1 cellular context compared by ENCODE assay signal in the genomic region with DNA sequence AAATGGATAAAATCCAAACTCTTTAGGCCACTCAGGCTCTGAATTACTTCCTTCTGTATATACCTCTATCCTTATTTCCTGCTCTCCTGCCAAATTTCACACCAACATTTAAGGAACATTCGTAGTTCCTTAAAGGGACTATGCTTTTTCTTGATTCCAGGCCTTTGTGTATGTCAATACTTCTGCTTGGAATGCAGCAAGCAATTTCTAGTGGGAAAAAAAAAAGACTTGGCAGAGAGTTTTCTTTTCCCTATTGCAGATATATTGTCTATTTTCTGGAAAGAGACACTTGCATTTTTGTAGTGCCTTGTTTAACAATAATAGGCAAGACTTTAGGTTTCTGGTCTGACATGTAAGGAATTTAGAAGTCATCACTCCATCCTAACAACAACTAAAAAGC.
TF ChIP-seq lines count a peak whose summit lies in the region.

No MANE protein-coding gene starts in this region.

TF ChIP-seq in GM23338, 12 proteins besides CTCF, POLR2A, EP300 and RAD21 (continued from another document):
- TF ChIP-seq, protein P1, sequence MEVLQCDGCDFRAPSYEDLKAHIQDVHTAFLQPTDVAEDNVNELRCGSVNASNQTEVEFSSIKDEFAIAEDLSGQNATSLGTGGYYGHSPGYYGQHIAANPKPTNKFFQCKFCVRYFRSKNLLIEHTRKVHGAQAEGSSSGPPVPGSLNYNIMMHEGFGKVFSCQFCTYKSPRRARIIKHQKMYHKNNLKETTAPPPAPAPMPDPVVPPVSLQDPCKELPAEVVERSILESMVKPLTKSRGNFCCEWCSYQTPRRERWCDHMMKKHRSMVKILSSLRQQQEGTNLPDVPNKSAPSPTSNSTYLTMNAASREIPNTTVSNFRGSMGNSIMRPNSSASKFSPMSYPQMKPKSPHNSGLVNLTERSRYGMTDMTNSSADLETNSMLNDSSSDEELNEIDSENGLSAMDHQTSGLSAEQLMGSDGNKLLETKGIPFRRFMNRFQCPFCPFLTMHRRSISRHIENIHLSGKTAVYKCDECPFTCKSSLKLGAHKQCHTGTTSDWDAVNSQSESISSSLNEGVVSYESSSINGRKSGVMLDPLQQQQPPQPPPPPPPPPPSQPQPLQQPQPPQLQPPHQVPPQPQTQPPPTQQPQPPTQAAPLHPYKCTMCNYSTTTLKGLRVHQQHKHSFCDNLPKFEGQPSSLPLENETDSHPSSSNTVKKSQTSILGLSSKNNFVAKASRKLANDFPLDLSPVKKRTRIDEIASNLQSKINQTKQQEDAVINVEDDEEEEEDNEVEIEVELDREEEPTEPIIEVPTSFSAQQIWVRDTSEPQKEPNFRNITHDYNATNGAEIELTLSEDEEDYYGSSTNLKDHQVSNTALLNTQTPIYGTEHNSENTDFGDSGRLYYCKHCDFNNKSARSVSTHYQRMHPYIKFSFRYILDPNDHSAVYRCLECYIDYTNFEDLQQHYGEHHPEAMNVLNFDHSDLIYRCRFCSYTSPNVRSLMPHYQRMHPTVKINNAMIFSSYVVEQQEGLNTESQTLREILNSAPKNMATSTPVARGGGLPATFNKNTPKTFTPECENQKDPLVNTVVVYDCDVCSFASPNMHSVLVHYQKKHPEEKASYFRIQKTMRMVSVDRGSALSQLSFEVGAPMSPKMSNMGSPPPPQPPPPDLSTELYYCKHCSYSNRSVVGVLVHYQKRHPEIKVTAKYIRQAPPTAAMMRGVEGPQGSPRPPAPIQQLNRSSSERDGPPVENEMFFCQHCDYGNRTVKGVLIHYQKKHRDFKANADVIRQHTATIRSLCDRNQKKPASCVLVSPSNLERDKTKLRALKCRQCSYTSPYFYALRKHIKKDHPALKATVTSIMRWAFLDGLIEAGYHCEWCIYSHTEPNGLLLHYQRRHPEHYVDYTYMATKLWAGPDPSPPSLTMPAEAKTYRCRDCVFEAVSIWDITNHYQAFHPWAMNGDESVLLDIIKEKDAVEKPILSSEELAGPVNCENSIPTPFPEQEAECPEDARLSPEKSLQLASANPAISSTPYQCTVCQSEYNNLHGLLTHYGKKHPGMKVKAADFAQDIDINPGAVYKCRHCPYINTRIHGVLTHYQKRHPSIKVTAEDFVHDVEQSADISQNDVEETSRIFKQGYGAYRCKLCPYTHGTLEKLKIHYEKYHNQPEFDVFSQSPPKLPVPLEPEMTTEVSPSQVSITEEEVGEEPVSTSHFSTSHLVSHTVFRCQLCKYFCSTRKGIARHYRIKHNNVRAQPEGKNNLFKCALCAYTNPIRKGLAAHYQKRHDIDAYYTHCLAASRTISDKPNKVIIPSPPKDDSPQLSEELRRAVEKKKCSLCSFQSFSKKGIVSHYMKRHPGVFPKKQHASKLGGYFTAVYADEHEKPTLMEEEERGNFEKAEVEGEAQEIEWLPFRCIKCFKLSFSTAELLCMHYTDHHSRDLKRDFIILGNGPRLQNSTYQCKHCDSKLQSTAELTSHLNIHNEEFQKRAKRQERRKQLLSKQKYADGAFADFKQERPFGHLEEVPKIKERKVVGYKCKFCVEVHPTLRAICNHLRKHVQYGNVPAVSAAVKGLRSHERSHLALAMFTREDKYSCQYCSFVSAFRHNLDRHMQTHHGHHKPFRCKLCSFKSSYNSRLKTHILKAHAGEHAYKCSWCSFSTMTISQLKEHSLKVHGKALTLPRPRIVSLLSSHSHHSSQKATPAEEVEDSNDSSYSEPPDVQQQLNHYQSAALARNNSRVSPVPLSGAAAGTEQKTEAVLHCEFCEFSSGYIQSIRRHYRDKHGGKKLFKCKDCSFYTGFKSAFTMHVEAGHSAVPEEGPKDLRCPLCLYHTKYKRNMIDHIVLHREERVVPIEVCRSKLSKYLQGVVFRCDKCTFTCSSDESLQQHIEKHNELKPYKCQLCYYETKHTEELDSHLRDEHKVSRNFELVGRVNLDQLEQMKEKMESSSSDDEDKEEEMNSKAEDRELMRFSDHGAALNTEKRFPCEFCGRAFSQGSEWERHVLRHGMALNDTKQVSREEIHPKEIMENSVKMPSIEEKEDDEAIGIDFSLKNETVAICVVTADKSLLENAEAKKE (CRISPR knock-in tag; IDR thresholded peaks at IDR 0.05), result no peak
